Comparison of ENCODE assay signal across 12 cellular contexts in the genomic region with DNA sequence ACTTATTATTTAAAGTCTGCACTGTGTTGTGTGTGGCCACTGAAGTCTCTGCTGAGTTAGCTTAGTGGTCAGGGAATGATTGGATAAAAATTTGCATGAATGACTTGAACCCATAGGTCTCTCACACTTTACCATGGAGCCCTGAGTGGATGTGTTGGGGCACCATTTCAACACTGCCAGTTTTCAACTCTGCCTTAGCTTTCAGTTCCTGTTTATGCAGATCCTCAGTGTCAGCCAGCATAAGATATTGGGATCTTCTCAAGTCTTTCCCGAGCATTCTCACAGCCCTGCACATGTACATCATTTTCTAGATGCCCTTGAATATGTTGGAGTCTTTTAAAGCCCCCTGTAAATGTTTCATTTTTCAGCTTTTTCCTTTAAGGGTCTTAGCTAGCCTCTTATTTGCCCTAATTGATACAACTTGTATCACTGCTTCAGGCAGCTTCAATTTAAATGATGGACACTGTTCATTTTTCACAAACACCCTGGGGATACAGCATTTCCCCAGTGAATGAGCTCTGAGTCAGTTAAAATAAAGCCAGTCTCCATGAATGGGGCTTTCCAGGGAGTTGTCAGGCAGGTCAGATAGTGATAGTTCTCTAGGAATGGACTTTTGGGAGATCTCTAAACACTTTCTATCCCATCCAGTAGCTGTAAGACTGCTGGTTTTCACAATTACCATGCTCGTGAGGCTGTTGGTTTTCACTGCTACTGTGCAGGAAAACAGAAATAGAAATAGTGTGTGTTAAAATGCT.
DNase-seq lines count a peak whose midpoint lies in the region; ATAC-seq, FAIRE-seq and TF ChIP-seq lines count a peak whose summit lies in the region.
"Had no signal": no experiment of that assay in that cellular context is flagged by ENCODE, and none has a peak within 500 bp of the region (broad histone marks: within the 10 kb centered on the region; RNA-seq: fewer than 3 reads in every experiment).

No MANE protein-coding gene starts in this region.

- H3K36me3 ChIP-seq in naive thymus-derived CD4-positive, alpha-beta T cell (ENCODE audit: control insufficient read depth in 2 of 3, insufficient read depth in 3 of 3, low read length in 3 of 3), result no peaks in the 10 kb centered on the region
- H3K36me3 ChIP-seq: stomach had no signal

- FAIRE-seq in H54 (lab: Jason Lieb, UNC), result peak; percentile 96

- no peaks in the 10 kb centered on the region for H3K4me1 ChIP-seq in naive thymus-derived CD4-positive, alpha-beta T cell (ENCODE audit: control insufficient read depth in 2 of 2, insufficient read depth in 2 of 2, low read length in 2 of 2)

- H3K9me3 ChIP-seq in naive thymus-derived CD4-positive, alpha-beta T cell (ENCODE audit: control insufficient read depth in 2 of 3, low read length in 3 of 3), result no peaks in the 10 kb centered on the region
- H3K9me3 ChIP-seq: stomach had no signal

- H3K27ac Mint-ChIP-seq in naive thymus-derived CD4-positive, alpha-beta T cell, result no peak overlapping the region

- CTCF ChIA-PET in naive thymus-derived CD4-positive, alpha-beta T cell (lab: Charles Lee), result no interaction called here

- TF ChIP-seq POLR2A in H54 (IDR thresholded peaks at IDR 0.05; ENCODE audit: low read depth, low read length), result no peak

- H3K27me3 ChIP-seq in naive thymus-derived CD4-positive, alpha-beta T cell (ENCODE audit: control insufficient read depth in 2 of 2, insufficient read depth in 2 of 2, low read length in 2 of 2), result no peaks in the 10 kb centered on the region
- H3K27me3 ChIP-seq: stomach had no signal

- no peak for ATAC-seq in GM18867 (IDR thresholded peaks at IDR 0.05; ENCODE audit: unreplicated experiment)
- ATAC-seq in naive thymus-derived CD4-positive, alpha-beta T cell, result no peak
- ATAC-seq: right cardiac atrium had no signal

- DNase-seq in H54 (ENCODE audit: insufficient read length, low spot score), result no peak
- peak; percentile 9 for DNase-seq in T1000 (lab: John Stamatoyannopoulos, UW)
- DNase-seq in fibroblast of peridontal ligament (ENCODE audit: extremely low read depth), result peak; percentile 53
- DNase-seq in renal cortical epithelial cell (ENCODE audit: low read depth), result peak; percentile 66
- DNase-seq in DMS79 treated with DMSO at 0.1 percent for 48 hours (lab: John Stamatoyannopoulos, UW), result no peak
- no peak for DNase-seq in NCI-H1105 (lab: John Stamatoyannopoulos, UW)
- no peak for DNase-seq in naive thymus-derived CD4-positive, alpha-beta T cell
- DNase-seq: midbrain, right cardiac atrium, stomach, T-helper 2 cell had no signal

- POLR2A ChIA-PET in naive thymus-derived CD4-positive, alpha-beta T cell (lab: Charles Lee), result no interaction called here

- H3K4me3 ChIP-seq in naive thymus-derived CD4-positive, alpha-beta T cell (ENCODE audit: low read length), result no peak overlapping the region
- H3K4me3 ChIP-seq: stomach had no signal

- no peak overlapping the region for H3K4me3 Mint-ChIP-seq in naive thymus-derived CD4-positive, alpha-beta T cell

- H3K27ac ChIP-seq in naive thymus-derived CD4-positive, alpha-beta T cell (ENCODE audit: low read depth, low read length), result no peak overlapping the region
- H3K27ac ChIP-seq: stomach had no signal

- H3K4me1 Mint-ChIP-seq in naive thymus-derived CD4-positive, alpha-beta T cell, result no peaks in the 10 kb centered on the region

- H3K36me3 Mint-ChIP-seq in naive thymus-derived CD4-positive, alpha-beta T cell, result peaks cover 0 to 4% (median 0%) of the 10 kb centered on the region in 5 donors

- H3K27me3 Mint-ChIP-seq in naive thymus-derived CD4-positive, alpha-beta T cell, result peaks cover 0 to 12% (median 0%) of the 10 kb centered on the region in 5 donors

- intact Hi-C loops in naive thymus-derived CD4-positive, alpha-beta T cell (cut with micrococcal nuclease), result no loop called here

- H3K9me3 Mint-ChIP-seq in naive thymus-derived CD4-positive, alpha-beta T cell, result peaks cover 0 to 17% (median 3%) of the 10 kb centered on the region in 11 donors

Comparison
In these comparisons a context has a peak if more than half of its experiments do, and no peak if none do; other contexts are left out.
1. DNase-seq: peak in T1000 (single experiment), fibroblast of peridontal ligament (single experiment) and renal cortical epithelial cell (single experiment); none in H54 (single experiment), DMS79 treated with DMSO at 0.1 percent for 48 hours (single experiment), NCI-H1105 (single experiment) and naive thymus-derived CD4-positive, alpha-beta T cell (0 of 9).